In genomic region chr16:60682219-60682618, GRCh38 we compare ENCODE assay signal across 25 cellular contexts.
"Had no signal": no experiment of that assay in that cellular context is flagged by ENCODE, and none has a peak within 500 bp of the region (broad histone marks: within the 10 kb centered on the region; RNA-seq: fewer than 3 reads in every experiment).

No MANE protein-coding gene starts in this region.

- H3K27ac ChIP-seq: left lung, lower lobe of right lung, parathyroid adenoma, skin epidermis, tibial nerve, uterus had no signal

- H3K4me1 ChIP-seq: left lung, lower lobe of right lung, parathyroid adenoma, tibial nerve, uterus had no signal

- H2AFZ ChIP-seq: parathyroid adenoma had no signal

- DNase-seq: hypothalamus; immature natural killer cell; kidney; left colon; left lung; lower lobe of right lung; mammary epithelial cell; mesenchymal stem cell; naive thymus-derived CD8-positive, alpha-beta T cell; nucleus accumbens; retina; right cardiac atrium; stimulated activated CD4-positive, alpha-beta T cell treated with anti-CD3 and anti-CD28 coated beads, Interleukin-12 subunit alpha, Interleukin-12 subunit beta, amount 100 ng/mL, for 4 hours; stimulated activated CD4-positive, alpha-beta T cell treated with anti-CD3 and anti-CD28 coated beads, Interleukin-15, amount 100 ng/mL, for 24 hours; stimulated activated CD4-positive, alpha-beta T cell treated with anti-CD3 and anti-CD28 coated beads, Interleukin-4, amount 100 ng/mL, for 4 hours; stimulated activated CD8-positive, alpha-beta memory T cell treated with anti-CD3 and anti-CD28 coated beads, Interleukin-4, amount 100 ng/mL, for 48 hours; stimulated activated naive CD4-positive, alpha-beta T cell treated with Interleukin-2 at 50 U/mL for 16 hours; stimulated activated naive CD8-positive, alpha-beta T cell treated with anti-CD3 and anti-CD28 coated beads, Interleukin-15, amount 100 ng/mL, for 72 hours; substantia nigra; uterus had no signal

- H3K9ac ChIP-seq: parathyroid adenoma had no signal

- H3K79me2 ChIP-seq: parathyroid adenoma had no signal

- H3K4me3 ChIP-seq: left lung, lower lobe of right lung, skin epidermis, tibial nerve, uterus had no signal

- H3K27me3 ChIP-seq: left lung, tibial nerve, uterus had no signal

- H3K36me3 ChIP-seq: left lung, lower lobe of right lung, tibial nerve, uterus had no signal

- ATAC-seq: left colon; left lung; lower lobe of right lung; naive thymus-derived CD8-positive, alpha-beta T cell; right cardiac atrium; sciatic nerve; stimulated activated memory B cell treated with anti-CD40 and anti-IgM and Interleukin-4, amounts not matched to agents 10 μg/mL and 1 μg/mL and 100 μg/mL, for 72 hours; stimulated activated naive CD8-positive, alpha-beta T cell treated with anti-CD3 and anti-CD28 coated beads, Interleukin-15, amount 100 ng/mL, for 72 hours had no signal

- H3K9me3 ChIP-seq: left lung, lower lobe of right lung, uterus had no signal
